25 cellular contexts compared by ENCODE assay signal in the genomic region with DNA sequence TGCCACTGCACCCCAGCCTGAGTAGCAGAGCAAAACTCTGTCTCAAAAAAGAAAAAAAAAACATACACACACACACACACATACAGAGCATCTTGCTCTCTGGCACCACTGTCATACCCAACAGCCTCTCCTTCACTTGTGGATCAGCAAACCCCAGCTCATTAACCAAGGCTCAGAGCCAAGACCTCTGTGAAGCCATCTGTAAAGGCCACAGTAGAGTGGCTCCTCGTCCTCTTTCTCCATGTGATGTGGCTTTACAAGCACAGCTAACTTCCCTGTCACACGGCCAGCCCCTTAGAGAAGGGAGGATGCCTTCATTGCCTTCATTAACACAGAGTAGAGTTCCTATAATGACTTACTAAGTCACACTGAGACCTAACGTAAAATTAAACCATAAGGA.
"Had no signal": no experiment of that assay in that cellular context is flagged by ENCODE, and none has a peak within 500 bp of the region (broad histone marks: within the 10 kb centered on the region; RNA-seq: fewer than 3 reads in every experiment).

No MANE protein-coding gene starts in this region.

- H3K4me1 Mint-ChIP-seq: activated B cell treated with CpG ODN at 0.5 μM for 24 hours; activated CD4-positive, alpha-beta T cell treated with anti-CD3 and anti-CD28 coated beads for 36 hours; activated naive CD8-positive, alpha-beta T cell treated with anti-CD3 and anti-CD28 coated beads for 36 hours; immature natural killer cell; stimulated activated naive CD8-positive, alpha-beta T cell treated with anti-CD3 and anti-CD28 coated beads, Interleukin-15, amount 100 ng/mL, for 72 hours had no signal

- H3K27ac Mint-ChIP-seq: activated B cell treated with CpG ODN at 0.5 μM for 24 hours; activated CD4-positive, alpha-beta T cell treated with anti-CD3 and anti-CD28 coated beads for 36 hours; activated naive CD8-positive, alpha-beta T cell treated with anti-CD3 and anti-CD28 coated beads for 36 hours; effector memory CD8-positive, alpha-beta T cell; immature natural killer cell; stimulated activated naive CD8-positive, alpha-beta T cell treated with anti-CD3 and anti-CD28 coated beads, Interleukin-15, amount 100 ng/mL, for 72 hours had no signal

- H3K27ac ChIP-seq: hepatocyte, left ventricle myocardium inferior, right lobe of liver, skin epidermis, uterus had no signal

- DNase-seq: activated B cell treated with CpG ODN at 0.5 μM for 24 hours; activated CD4-positive, alpha-beta T cell treated with anti-CD3 and anti-CD28 coated beads for 36 hours; activated CD4-positive, alpha-beta T cell treated with anti-CD3 and anti-CD28 coated beads, Interleukin-2, amount 50 U/mL, for 48 hours; activated CD8-positive, alpha-beta memory T cell treated with anti-CD3 and anti-CD28 coated beads, Interleukin-2, amount 50 U/mL, for 48 hours; activated naive CD4-positive, alpha-beta T cell treated with Interleukin-2 at 50 U/mL for 16 hours; activated naive CD8-positive, alpha-beta T cell treated with anti-CD3 and anti-CD28 coated beads for 36 hours; activated T-cell treated with anti-CD3 and anti-CD28 coated beads, Interleukin-2, amount 50 U/mL, for 4 hours; central memory CD4-positive, alpha-beta T cell; effector memory CD8-positive, alpha-beta T cell; foreskin melanocyte; glutamatergic neuron; immature natural killer cell; left ventricle myocardium inferior; midbrain; occipital lobe; posterior cingulate gyrus; right lobe of liver; stimulated activated CD4-positive, alpha-beta T cell treated with anti-CD3 and anti-CD28 coated beads, Interleukin-1b, Interleukin-23, amount 100 ng/mL, for 48 hours; stimulated activated naive CD8-positive, alpha-beta T cell treated with anti-CD3 and anti-CD28 coated beads, Interleukin-15, amount 100 ng/mL, for 72 hours; T1000; trophoblast cell; uterus had no signal

- H3K36me3 Mint-ChIP-seq: activated naive CD8-positive, alpha-beta T cell treated with anti-CD3 and anti-CD28 coated beads for 36 hours; immature natural killer cell had no signal

- H3K36me3 ChIP-seq: left ventricle myocardium inferior, right lobe of liver, uterus had no signal

- H3K9me3 ChIP-seq: left ventricle myocardium inferior, right lobe of liver, uterus had no signal

- H2AFZ ChIP-seq: hepatocyte had no signal

- H3K4me3 Mint-ChIP-seq: activated B cell treated with CpG ODN at 0.5 μM for 24 hours; activated CD4-positive, alpha-beta T cell treated with anti-CD3 and anti-CD28 coated beads for 36 hours; activated naive CD8-positive, alpha-beta T cell treated with anti-CD3 and anti-CD28 coated beads for 36 hours; activated T-cell treated with anti-CD3 and anti-CD28 coated beads, Interleukin-2, amount 50 U/mL, for 4 hours; effector memory CD8-positive, alpha-beta T cell; immature natural killer cell; stimulated activated naive CD8-positive, alpha-beta T cell treated with anti-CD3 and anti-CD28 coated beads, Interleukin-15, amount 100 ng/mL, for 72 hours had no signal

- H3K79me2 ChIP-seq: hepatocyte had no signal

- H3K4me2 ChIP-seq: hepatocyte had no signal

- ATAC-seq: activated CD4-positive, alpha-beta T cell treated with anti-CD3 and anti-CD28 coated beads for 36 hours; activated T-cell treated with anti-CD3 and anti-CD28 coated beads, Interleukin-2, amount 50 U/mL, for 4 hours; effector memory CD8-positive, alpha-beta T cell; esophagus mucosa; right lobe of liver; stimulated activated naive CD8-positive, alpha-beta T cell treated with anti-CD3 and anti-CD28 coated beads, Interleukin-15, amount 100 ng/mL, for 72 hours had no signal

- H3K9me3 Mint-ChIP-seq: activated B cell treated with CpG ODN at 0.5 μM for 24 hours; activated naive CD8-positive, alpha-beta T cell treated with anti-CD3 and anti-CD28 coated beads for 36 hours; activated T-cell treated with anti-CD3 and anti-CD28 coated beads, Interleukin-2, amount 50 U/mL, for 4 hours; effector memory CD8-positive, alpha-beta T cell; immature natural killer cell; stimulated activated naive CD8-positive, alpha-beta T cell treated with anti-CD3 and anti-CD28 coated beads, Interleukin-15, amount 100 ng/mL, for 72 hours had no signal

- H3K27me3 ChIP-seq: hepatocyte, right lobe of liver, uterus had no signal

- H3K4me1 ChIP-seq: left ventricle myocardium inferior, right lobe of liver, uterus had no signal

- H3K4me3 ChIP-seq: hepatocyte, left ventricle myocardium inferior, right lobe of liver, skin epidermis, uterus had no signal
